In genomic region chr16:67087291-67087690, GRCh38 we compare ENCODE assay signal across 22 cellular contexts. TPM values are rescaled to one million over a fixed set of nuclear protein-coding genes. Genes with fewer than 3 reads are reported as not detected.
DNase-seq lines count a peak whose midpoint lies in the region; ATAC-seq, FAIRE-seq and TF ChIP-seq lines count a peak whose summit lies in the region.
"Had no signal": no experiment of that assay in that cellular context is flagged by ENCODE, and none has a peak within 500 bp of the region (broad histone marks: within the 10 kb centered on the region; RNA-seq: fewer than 3 reads in every experiment).

No MANE protein-coding gene starts in this region.

- H3K27me3 ChIP-seq in HepG2 (ENCODE audit: control insufficient read depth in 1 of 2, insufficient read depth in 2 of 2, low read length in 2 of 2) (no peaks in the 10 kb centered on the region), right lobe of liver (no peaks in the 10 kb centered on the region), K562 (ENCODE audit: control insufficient read depth in 2 of 2, insufficient read depth in 2 of 2, low read length in 2 of 2) (no peaks in the 10 kb centered on the region), gastrocnemius medialis (no peaks in the 10 kb centered on the region), aorta (ENCODE audit: control insufficient read depth in 1 of 2, insufficient read depth in 2 of 2, low read length in 1 of 2) (no peaks in the 10 kb centered on the region)

- FAIRE-seq in HepG2 (lab: Jason Lieb, UNC) = no peak
- no peak for FAIRE-seq in K562 (lab: Jason Lieb, UNC)
- FAIRE-seq: A549, GM12891, GM19239, H1 had no signal

- H3K4me3 ChIP-seq in HepG2 (replicated peaks in 1 of 3; ENCODE audit: insufficient read depth in 1 of 3, low read depth in 2 of 3, low read length in 3 of 3) (no peak overlapping the region), right lobe of liver (no peak overlapping the region), SK-N-MC (no peak overlapping the region), K562 (no peak overlapping the region), gastrocnemius medialis (no peak overlapping the region), aorta (ENCODE audit: low read length in 2 of 2) (no peak overlapping the region)
- H3K4me3 ChIP-seq: A549, GM23248 had no signal

- TF ChIP-seq POLR2A in HepG2 (IDR thresholded peaks at IDR 0.05; ENCODE audit: insufficient read depth in 1 of 2, low read depth in 2 of 2, low read length in 2 of 2) (no peak), right lobe of liver (IDR thresholded peaks at IDR 0.05) (no peak), K562 (conservative IDR thresholded peaks at IDR 0.05) (no peak), gastrocnemius medialis (IDR thresholded peaks at IDR 0.05) (no peak)

- BruUV-seq in HepG2 (replicated peaks; lab: Mats Ljungman, UMichigan) (no TSS peak), K562 (replicated peaks; lab: Mats Ljungman, UMichigan) (no TSS peak)

- H3K36me3 ChIP-seq in HepG2 (replicated peaks in 1 of 2; ENCODE audit: control insufficient read depth in 1 of 2, insufficient read depth in 2 of 2, low read length in 2 of 2) (peaks cover 4 to 7% of the 10 kb centered on the region in 2 experiments; a peak in 3 of 5 replicates), right lobe of liver (peaks cover 0 to 3% (median 0%) of the 10 kb centered on the region in 4 donors), SK-N-MC (ENCODE audit: insufficient read depth, low read length) (no peaks in the 10 kb centered on the region; the same call in 1 of the 2 replicates), K562 (ENCODE audit: control insufficient read depth, insufficient read depth, low read length) (peaks cover 20% of the 10 kb centered on the region; the same call in 2 of the 3 replicates), gastrocnemius medialis (peaks cover 0 to 3% of the 10 kb centered on the region in 2 donors), aorta (ENCODE audit: control insufficient read depth in 1 of 2, insufficient read depth in 2 of 2, low read length in 1 of 2) (no peaks in the 10 kb centered on the region)

- H4K20me1 ChIP-seq in HepG2 (ENCODE audit: insufficient read depth, low read length) (no peaks in the 10 kb centered on the region), K562 (replicated peaks; ENCODE audit: control insufficient read depth, insufficient read depth, low read length) (no peaks in the 10 kb centered on the region)

- in situ Hi-C loops in HepG2 (cut with HindIII; ENCODE audit: extremely low pct_ligation_motif_present, low pct_unique_long_range_greater_than_20kb) = no loop called here
- in situ Hi-C loops in K562 (cut with MboI) = no loop called here
- in situ Hi-C loops in gastrocnemius medialis (cut with MboI; ENCODE audit: low sequenced_read_pairs in 4 of 4) = no loop called here
- in situ Hi-C loops in GM13977 (cut with MboI; ENCODE audit: low pct_unique_long_range_greater_than_20kb, low sequenced_read_pairs, unreplicated experiment) = no loop called here

- no peaks in the 10 kb centered on the region for H3K9me1 ChIP-seq in K562 (ENCODE audit: control insufficient read depth, insufficient read depth, low read length)

- WGBS in HepG2 (ENCODE audit: low lambda C conversion rate) = 95% methylated on average over 1 of the region's 1 CpG
- 94% methylated on average over 1 of the region's 1 CpG for WGBS in right lobe of liver (ENCODE audit: insufficient coverage, low coverage, low lambda C conversion rate, missing lambda C conversion rate)
- WGBS in K562 (ENCODE audit: insufficient coverage, low coverage, missing lambda C conversion rate) = 90% methylated on average over 1 of the region's 1 CpG
- WGBS in aorta, 2 donors = 97 to 100% methylated on average over 1 of the region's 1 CpG

- no peak for TF ChIP-seq CTCF in HepG2 (CRISPR knock-in tag; IDR thresholded peaks at IDR 0.05)
- TF ChIP-seq CTCF in right lobe of liver (IDR thresholded peaks at IDR 0.05) = no peak
- TF ChIP-seq CTCF in K562 (IDR thresholded peaks at IDR 0.05 in 2 of 3, conservative IDR thresholded peaks at IDR 0.05 in 1 of 3; ENCODE audit: insufficient read depth in 2 of 3, low read depth in 1 of 3, low read length in 3 of 3) = no peak
- no peak for TF ChIP-seq CTCF in gastrocnemius medialis (IDR thresholded peaks at IDR 0.05 in 4 of 5, conservative IDR thresholded peaks at IDR 0.05 in 1 of 5)
- no peak for TF ChIP-seq CTCF in GM13977 (IDR thresholded peaks at IDR 0.05; ENCODE audit: extremely low read depth, insufficient read depth, missing control alignments)

- H3K9me3 ChIP-seq in HepG2 (ENCODE audit: low read length) (no peaks in the 10 kb centered on the region), right lobe of liver (no peaks in the 10 kb centered on the region), SK-N-MC (ENCODE audit: low read depth, low read length) (no peaks in the 10 kb centered on the region), K562 (replicated peaks; ENCODE audit: control insufficient read depth, insufficient read depth, low read depth, low read length) (no peaks in the 10 kb centered on the region), gastrocnemius medialis (no peaks in the 10 kb centered on the region), aorta (ENCODE audit: control insufficient read depth, low read length) (no peaks in the 10 kb centered on the region)
- H3K9me3 ChIP-seq: A549 had no signal

- intact Hi-C loops in HepG2 (cut with micrococcal nuclease; ENCODE audit: unreplicated experiment) (no loop called here), right lobe of liver (cut with DNase I) (no loop called here), K562 (cut with micrococcal nuclease) (no loop called here), gastrocnemius medialis (cut with DNase I; ENCODE audit: low total_unique reads) (no loop called here), aorta (cut with DNase I) (loop anchor here in 1 of 2 donors (10.0 kb wide), 1 partner anchor 52 kb away; no protein-coding TSS in a partner anchor)

- no peak for TF ChIP-seq RAD21 in HepG2 (CRISPR knock-in tag; IDR thresholded peaks at IDR 0.05)
- no peak for TF ChIP-seq RAD21 in K562 (CRISPR knock-in tag; conservative IDR thresholded peaks at IDR 0.05 in 1 of 2, IDR thresholded peaks at IDR 0.05 in 1 of 2)

- H3K27ac ChIP-seq in HepG2 (ENCODE audit: extremely low read length, insufficient read depth, low read length) (no peak overlapping the region), right lobe of liver (no peak overlapping the region), SK-N-MC (peak overlapping the region; percentile 50; the same call in 1 of the 2 replicates), K562 (ENCODE audit: extremely low read depth, low read depth, low read length) (no peak overlapping the region), gastrocnemius medialis (peak overlapping the region; percentile 3 to 58 (median 14)), aorta (ENCODE audit: low read depth in 1 of 2, low read length in 2 of 2) (no peak overlapping the region)
- H3K27ac ChIP-seq: A549, GM23248 had no signal

- H3K4me2 ChIP-seq in HepG2 (ENCODE audit: low read depth, low read length) (no peak overlapping the region), K562 (ENCODE audit: insufficient read depth, low read length) (no peak overlapping the region)
- H3K4me2 ChIP-seq: A549 had no signal

- H3K79me2 ChIP-seq in HepG2 (ENCODE audit: insufficient read depth, low read length) = no peaks in the 10 kb centered on the region
- H3K79me2 ChIP-seq in K562 (ENCODE audit: control insufficient read depth, insufficient read depth, low read length) = no peaks in the 10 kb centered on the region

- POLR2A ChIA-PET in HepG2 (lab: Yijun Ruan, JAX) (interaction anchor here (0.6 kb wide), 1 partner anchor 49 kb away, joined by 4 read pairs; no protein-coding TSS in a partner anchor), K562 (lab: Yijun Ruan, JAX) (interaction anchor here (0.6 to 1.1 kb wide), 3 partner anchors 9 to 46 kb away, joined by 3 to 5 read pairs (median 3); no protein-coding TSS in a partner anchor)

- H3K9ac ChIP-seq in HepG2 (ENCODE audit: insufficient read depth, low read depth, low read length) (no peak overlapping the region), SK-N-MC (ENCODE audit: insufficient read length) (no peak overlapping the region), K562 (ENCODE audit: insufficient read depth in 1 of 2, low read depth in 2 of 2, low read length in 2 of 2) (no peak overlapping the region)
- H3K9ac ChIP-seq: GM23248 had no signal

- no peak overlapping the region for H2AFZ ChIP-seq in HepG2 (ENCODE audit: low read length)
- H2AFZ ChIP-seq in K562 (ENCODE audit: low read depth, low read length) = no peak overlapping the region
- H2AFZ ChIP-seq: GM23248 had no signal

- ATAC-seq in HepG2 = no peak
- no peak for ATAC-seq in right lobe of liver
- ATAC-seq in K562 = no peak
- ATAC-seq in gastrocnemius medialis = no peak
- ATAC-seq in aorta (ENCODE audit: low FRiP score) = no peak
- ATAC-seq: A549 had no signal

- DNase-seq in HepG2 (ENCODE audit: low spot score) (no peak), right lobe of liver (no peak), SK-N-MC (ENCODE audit: low read depth, low spot score) (no peak), K562 (ENCODE audit: extremely low read depth in 1 of 4, low spot score in 3 of 4) (no peak), gastrocnemius medialis (no peak), GM13977 (ENCODE audit: low spot score) (no peak), aorta (no peak), RPMI8226 (no peak)
- DNase-seq: 8988T; C1 segment of cervical spinal cord; Calu3; CD4-positive, alpha-beta memory T cell; COR-L47; DMS53; GF-D8; GM23248; H7; HCEC 1CT had no signal

- TF ChIP-seq EP300 in HepG2 (IDR thresholded peaks at IDR 0.05; ENCODE audit: low read depth in 2 of 2, low read length in 2 of 2) (no peak), HepG2 (CRISPR knock-in tag; IDR thresholded peaks at IDR 0.05; ENCODE audit: borderline replicate concordance) (no peak), K562 (IDR thresholded peaks at IDR 0.05; ENCODE audit: low read length) (no peak)

- H3K4me1 ChIP-seq in HepG2 (ENCODE audit: insufficient read depth, low read length) (peaks cover 7% of the 10 kb centered on the region; the same call in 1 of the 2 replicates), right lobe of liver (no peaks in the 10 kb centered on the region), K562 (replicated peaks in 1 of 2; ENCODE audit: control insufficient read depth in 2 of 2, insufficient read depth in 2 of 2, low read length in 2 of 2) (peaks cover 0 to 3% of the 10 kb centered on the region in 2 experiments; a peak in 1 of 5 replicates), gastrocnemius medialis (peaks cover 27 to 55% of the 10 kb centered on the region in 2 donors), aorta (ENCODE audit: control insufficient read depth in 1 of 2, insufficient read depth in 2 of 2, low read length in 2 of 2) (peaks cover 0 to 5% of the 10 kb centered on the region in 2 donors)
- H3K4me1 ChIP-seq: A549 had no signal

- CTCF ChIA-PET in HepG2 (lab: Yijun Ruan, JAX; ENCODE audit: low intra/inter-chr PET ratio, low total read pairs) = no interaction called here
- CTCF ChIA-PET in K562 (lab: Yijun Ruan, JAX; ENCODE audit: low intra/inter-chr PET ratio) = interaction anchor here (0.6 kb wide), 1 partner anchor 380 kb away, joined by 3 read pairs; no protein-coding TSS in a partner anchor

RNA-seq across cellular contexts. Expression of gene PHAF1, which starts 22.4 kb away (rescaled TPM):
- total RNA-seq in HepG2 (2016; rRNA removed; fragmentation: Illumina TruSeq; extraction: Trizol) (48.3 and 53.6 TPM in 2 replicates), right lobe of liver (10 to 100 TPM; 22.3 to 45.1 (median 32.4) TPM), K562 (2014; rRNA removed) (13.8 and 19.7 TPM in 2 replicates), K562 (2014; rRNA removed; fragmentation: Illumina TruSeq; extraction: Trizol) (12.9 and 13.5 TPM in 2 replicates), K562 (2015; rRNA removed; fragmentation: Illumina TruSeq; extraction: Trizol) (13.1 and 15.7 TPM in 2 replicates), K562 (2021) (13.8 and 14.1 TPM in 2 replicates), gastrocnemius medialis (10 to 100 TPM; 23.3 to 63.4 (median 48.9) TPM), aorta (10 to 100 TPM; 13.7 to 20.7 TPM)
- 10.8 and 11.4 TPM in 2 replicates for total RNA-seq in HepG2 (2016; cell fraction: cytosol; rRNA removed; fragmentation: Illumina TruSeq; extraction: Trizol; ENCODE audit: low read depth)
- 47.8 and 49.5 TPM in 2 replicates for total RNA-seq in HepG2 (2016; cell fraction: insoluble cytoplasmic fraction; rRNA removed; fragmentation: Illumina TruSeq; extraction: Trizol)
- 32.3 and 33.6 TPM in 2 replicates for total RNA-seq in HepG2 (2016; cell fraction: membrane; rRNA removed; fragmentation: Illumina TruSeq; extraction: Trizol)
- 53.1 and 54.5 TPM in 2 replicates for total RNA-seq in HepG2 (2016; cell fraction: nucleus; rRNA removed; fragmentation: Illumina TruSeq; extraction: Trizol)
- polyA plus RNA-seq in HepG2 (2011; rRNA removed) (174 and 184 TPM in 2 replicates), K562 (2011; rRNA removed) (25.4 and 30.6 TPM in 2 replicates), K562 (2014; fragmentation: Illumina TruSeq; extraction: Trizol) (14.9 and 19.6 TPM in 2 replicates), K562 (2014; fragmentation: Nextera tagmentation; extraction: Ambion mirVana) (1 to 10 TPM; 5.1 to 7.6 TPM), K562 (2014; rRNA removed) (11.3 and 15.0 TPM in 2 replicates), aorta (10 to 100 TPM; 12.6 to 13.4 TPM)
- 91.2 and 103 TPM in 2 replicates for polyA plus RNA-seq in HepG2 (2011; cell fraction: cytosol; rRNA removed)
- 248 and 255 TPM in 2 replicates for polyA plus RNA-seq in HepG2 (2011; cell fraction: nucleus; rRNA removed)
- polyA plus RNA-seq in HepG2 (2012) = 66.1 and 70.4 TPM in 2 replicates
- polyA plus RNA-seq in HepG2 (2016; cell fraction: cytosol; fragmentation: Illumina TruSeq; extraction: Trizol; ENCODE audit: low read depth) = 4.8 and 5.4 TPM in 2 replicates
- 56.4 and 67.0 TPM in 2 replicates for polyA plus RNA-seq in HepG2 (2016; cell fraction: insoluble cytoplasmic fraction; fragmentation: Illumina TruSeq; extraction: Trizol; ENCODE audit: low read depth)
- 14.1 and 16.2 TPM in 2 replicates for polyA plus RNA-seq in HepG2 (2016; cell fraction: membrane; fragmentation: Illumina TruSeq; extraction: Trizol; ENCODE audit: low read depth)
- 92.6 and 109 TPM in 2 replicates for polyA plus RNA-seq in HepG2 (2016; cell fraction: nucleus; fragmentation: Illumina TruSeq; extraction: Trizol; ENCODE audit: insufficient read depth, low read depth)
- 43.7 and 236 TPM in 2 replicates for polyA minus RNA-seq in HepG2 (2011; rRNA and poly(A)+ RNA removed; ENCODE audit: low replicate concordance)
- polyA minus RNA-seq in HepG2 (2011; cell fraction: cytosol; rRNA and poly(A)+ RNA removed) = 72.6 and 74.1 TPM in 2 replicates
- 219 and 250 TPM in 2 replicates for polyA minus RNA-seq in HepG2 (2011; cell fraction: nucleus; rRNA and poly(A)+ RNA removed)
- total RNA-seq in K562 (2011; cell fraction: chromatin; rRNA removed; ENCODE audit: low replicate concordance) = 97.0 and 121 TPM in 2 replicates
- total RNA-seq in K562 (2011; cell fraction: nucleolus; rRNA removed) = 54.0 and 57.9 TPM in 2 replicates
- total RNA-seq in K562 (2011; cell fraction: nucleoplasm; rRNA removed) = 82.9 and 126 TPM in 2 replicates
- polyA plus RNA-seq in K562 (2011; cell fraction: cytosol; rRNA removed) = 17.8 and 22.0 TPM in 2 replicates
- 54.6 and 63.5 TPM in 2 replicates for polyA plus RNA-seq in K562 (2011; cell fraction: nucleus; rRNA removed)
- 10.0 and 12.1 TPM in 2 replicates for polyA plus RNA-seq in K562 (2012)
- 33.5 and 33.7 TPM in 2 replicates for polyA minus RNA-seq in K562 (2011; rRNA and poly(A)+ RNA removed)
- polyA minus RNA-seq in K562 (2011; cell fraction: cytosol; rRNA and poly(A)+ RNA removed) = 16.2 and 19.0 TPM in 2 replicates
- polyA minus RNA-seq in K562 (2011; cell fraction: nucleus; rRNA and poly(A)+ RNA removed) = 21.9 and 37.4 TPM in 2 replicates

RNA-seq across cellular contexts. Expression of gene CBFB, which starts 58.3 kb away (rescaled TPM):
- total RNA-seq in HepG2 (2016; rRNA removed; fragmentation: Illumina TruSeq; extraction: Trizol) (70.8 and 76.0 TPM in 2 replicates), right lobe of liver (10 to 100 TPM in 5 of 6 experiments, 1 to 10 TPM in 1; 7.9 to 23.3 (median 18.9) TPM), K562 (2014; rRNA removed) (96.0 and 112 TPM in 2 replicates), K562 (2014; rRNA removed; fragmentation: Illumina TruSeq; extraction: Trizol) (66.5 and 77.2 TPM in 2 replicates), K562 (2015; rRNA removed; fragmentation: Illumina TruSeq; extraction: Trizol) (82.4 and 82.7 TPM in 2 replicates), K562 (2021) (78.4 and 79.1 TPM in 2 replicates), gastrocnemius medialis (100 to 1,000 TPM in 2 of 4 donors, 10 to 100 TPM in 2; 38.9 to 105 (median 96.5) TPM), aorta (10 to 100 TPM; 37.4 to 67.3 TPM)
- total RNA-seq in HepG2 (2016; cell fraction: cytosol; rRNA removed; fragmentation: Illumina TruSeq; extraction: Trizol; ENCODE audit: low read depth) = 14.1 and 16.3 TPM in 2 replicates
- total RNA-seq in HepG2 (2016; cell fraction: insoluble cytoplasmic fraction; rRNA removed; fragmentation: Illumina TruSeq; extraction: Trizol) = 66.9 and 69.6 TPM in 2 replicates
- total RNA-seq in HepG2 (2016; cell fraction: membrane; rRNA removed; fragmentation: Illumina TruSeq; extraction: Trizol) = 38.3 and 41.2 TPM in 2 replicates
- 31.2 and 35.7 TPM in 2 replicates for total RNA-seq in HepG2 (2016; cell fraction: nucleus; rRNA removed; fragmentation: Illumina TruSeq; extraction: Trizol)
- polyA plus RNA-seq in HepG2 (2011; rRNA removed) (15.4 and 22.1 TPM in 2 replicates), K562 (2011; rRNA removed) (39.5 and 51.6 TPM in 2 replicates), K562 (2014; fragmentation: Illumina TruSeq; extraction: Trizol) (63.9 and 69.6 TPM in 2 replicates), K562 (2014; fragmentation: Nextera tagmentation; extraction: Ambion mirVana) (10 to 100 TPM; 22.0 to 40.7 TPM), K562 (2014; rRNA removed) (43.2 and 63.6 TPM in 2 replicates), aorta (10 to 100 TPM; 12.0 to 19.9 TPM)
- polyA plus RNA-seq in HepG2 (2011; cell fraction: cytosol; rRNA removed) = 10.3 and 18.1 TPM in 2 replicates
- polyA plus RNA-seq in HepG2 (2011; cell fraction: nucleus; rRNA removed) = 10.2 and 17.3 TPM in 2 replicates
- 28.7 and 37.3 TPM in 2 replicates for polyA plus RNA-seq in HepG2 (2012)
- polyA plus RNA-seq in HepG2 (2016; cell fraction: cytosol; fragmentation: Illumina TruSeq; extraction: Trizol; ENCODE audit: low read depth) = 7.7 and 8.0 TPM in 2 replicates
- polyA plus RNA-seq in HepG2 (2016; cell fraction: insoluble cytoplasmic fraction; fragmentation: Illumina TruSeq; extraction: Trizol; ENCODE audit: low read depth) = 67.5 and 73.5 TPM in 2 replicates
- 22.4 and 23.1 TPM in 2 replicates for polyA plus RNA-seq in HepG2 (2016; cell fraction: membrane; fragmentation: Illumina TruSeq; extraction: Trizol; ENCODE audit: low read depth)
- 46.0 and 53.1 TPM in 2 replicates for polyA plus RNA-seq in HepG2 (2016; cell fraction: nucleus; fragmentation: Illumina TruSeq; extraction: Trizol; ENCODE audit: insufficient read depth, low read depth)
- 9.6 and 21.2 TPM in 2 replicates for polyA minus RNA-seq in HepG2 (2011; rRNA and poly(A)+ RNA removed; ENCODE audit: low replicate concordance)
- 35.2 and 47.8 TPM in 2 replicates for polyA minus RNA-seq in HepG2 (2011; cell fraction: cytosol; rRNA and poly(A)+ RNA removed)
- polyA minus RNA-seq in HepG2 (2011; cell fraction: nucleus; rRNA and poly(A)+ RNA removed) = 23.3 and 26.0 TPM in 2 replicates
- total RNA-seq in K562 (2011; cell fraction: chromatin; rRNA removed; ENCODE audit: low replicate concordance) = 33.0 and 62.9 TPM in 2 replicates
- 18.7 and 27.0 TPM in 2 replicates for total RNA-seq in K562 (2011; cell fraction: nucleolus; rRNA removed)
- total RNA-seq in K562 (2011; cell fraction: nucleoplasm; rRNA removed) = 39.3 and 60.0 TPM in 2 replicates
- polyA plus RNA-seq in K562 (2011; cell fraction: cytosol; rRNA removed) = 13.4 and 25.1 TPM in 2 replicates
- polyA plus RNA-seq in K562 (2011; cell fraction: nucleus; rRNA removed) = 11.6 and 16.0 TPM in 2 replicates
- 45.5 and 88.1 TPM in 2 replicates for polyA plus RNA-seq in K562 (2012)
- 128 and 129 TPM in 2 replicates for polyA minus RNA-seq in K562 (2011; rRNA and poly(A)+ RNA removed)
- polyA minus RNA-seq in K562 (2011; cell fraction: cytosol; rRNA and poly(A)+ RNA removed) = 49.1 and 63.1 TPM in 2 replicates
- polyA minus RNA-seq in K562 (2011; cell fraction: nucleus; rRNA and poly(A)+ RNA removed) = 13.6 and 20.1 TPM in 2 replicates

Comparison
In these comparisons a context has a peak if more than half of its experiments do, and no peak if none do; other contexts are left out.
1. H3K27ac ChIP-seq: peak in SK-N-MC (single experiment) and gastrocnemius medialis (4 of 4); none in HepG2 (single experiment), right lobe of liver (0 of 3), K562 (single experiment) and aorta (0 of 2).
2. Of the 241 proteins assayed by ChIP-seq in both HepG2 and K562: peak only in HepG2: none; only in K562: none; in both: ZNF121; in neither: 240.